In the genomic region with DNA sequence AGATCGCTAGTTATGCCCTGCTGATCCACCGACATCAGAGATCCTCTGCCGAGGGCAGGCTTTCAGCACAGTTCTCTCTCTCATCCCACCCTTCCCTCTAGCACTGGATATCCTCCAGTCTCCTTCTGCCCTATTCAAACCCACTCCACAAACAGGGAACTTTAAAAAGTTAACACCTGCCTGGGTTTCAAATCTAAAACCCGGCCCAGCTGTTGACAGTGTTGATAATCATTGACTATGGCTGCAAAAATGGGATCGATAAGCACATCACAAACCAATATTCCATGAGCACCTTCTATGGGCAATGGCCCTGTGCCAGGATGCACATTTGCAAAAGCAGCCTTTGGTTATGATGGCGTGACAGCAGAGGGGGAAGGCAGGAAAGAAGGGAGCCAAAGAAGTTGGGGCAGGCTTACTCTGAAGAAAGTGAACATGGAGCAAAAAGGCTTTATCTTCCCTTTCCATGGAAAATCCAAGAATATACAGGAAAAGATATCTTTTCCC, we compare ENCODE assay signal across 23 cellular contexts.
"Had no signal": no experiment of that assay in that cellular context is flagged by ENCODE, and none has a peak within 500 bp of the region (broad histone marks: within the 10 kb centered on the region; RNA-seq: fewer than 3 reads in every experiment).

No MANE protein-coding gene starts in this region.

- H3K27me3 ChIP-seq: MG63, SJSA1 had no signal

- H3K27ac ChIP-seq: SJSA1, SK-N-MC had no signal

- DNase-seq: IMR-90, Karpas-422, KG1, MG63, NCI-H1092, NCI-H1105 treated with DMSO at 0.1 percent for 48 hours, NCI-H1417 treated with DMSO at 0.1 percent for 48 hours, NCI-H146, NCI-H1694 treated with DMSO at 0.1 percent for 48 hours, NCI-H1930, NCI-H2081 treated with DMSO at 0.1 percent for 48 hours, NCI-H2171, NCI-H226, NCI-H510A, NCI-H524 treated with DMSO at 0.1 percent for 48 hours, NCI-H69, NCI-H774, Right ventricle myocardium superior, RPMI8226, SIG-M5 had no signal

- H3K4me1 ChIP-seq: SJSA1 had no signal

- H3K36me3 ChIP-seq: MG63, SJSA1 had no signal

- FAIRE-seq: RCC 7860 had no signal

- H3K9me3 ChIP-seq: MG63, SJSA1 had no signal

- H3K4me3 ChIP-seq: MG63, SJSA1, SK-N-MC had no signal
